In the genomic region with DNA sequence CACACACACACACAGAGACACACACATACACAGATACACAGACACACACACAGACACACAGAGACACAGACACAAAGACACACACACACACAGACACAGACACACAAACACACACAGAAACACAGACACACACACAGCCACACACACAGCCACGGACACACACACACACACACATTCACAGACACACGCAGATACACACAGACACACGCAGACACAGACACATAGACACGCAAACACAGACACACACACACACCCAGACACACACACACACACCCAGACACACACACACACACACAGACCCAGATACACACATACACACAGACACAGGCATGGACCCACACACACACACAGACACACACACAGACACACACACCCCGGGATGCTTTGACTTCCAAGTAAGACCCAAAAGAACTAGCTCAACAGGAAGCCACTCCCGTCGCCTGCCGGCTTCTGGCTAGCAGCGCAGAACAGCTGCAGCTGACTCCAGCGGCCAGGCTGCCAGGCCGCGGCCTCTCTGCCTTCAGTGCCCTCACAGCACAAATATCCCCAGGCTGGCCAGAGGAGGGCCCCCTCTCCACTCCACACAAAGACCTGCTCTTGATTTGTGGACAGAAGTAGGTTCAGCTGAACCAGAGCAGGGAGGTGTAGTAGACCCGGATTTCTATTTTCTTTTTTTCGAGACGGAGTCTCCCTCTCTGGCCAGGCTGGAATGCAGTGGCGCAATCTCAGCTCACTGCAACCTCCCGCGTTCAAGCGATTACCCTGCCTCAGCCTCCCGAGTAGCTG, we compare ENCODE assay signal across 8 cellular contexts. TPM values are rescaled to one million over a fixed set of nuclear protein-coding genes. Genes with fewer than 3 reads are reported as not detected.
DNase-seq lines count a peak whose midpoint lies in the region; ATAC-seq, FAIRE-seq and TF ChIP-seq lines count a peak whose summit lies in the region.

No MANE protein-coding gene starts in this region.

- peak overlapping the region; percentile 73 for H2AFZ ChIP-seq in endothelial cell of umbilical vein (ENCODE audit: low read depth, low read length)

- no peaks in the 10 kb centered on the region for H3K79me2 ChIP-seq in endothelial cell of umbilical vein (ENCODE audit: control insufficient read depth, insufficient read depth, low read length)

- no peaks in the 10 kb centered on the region for H4K20me1 ChIP-seq in endothelial cell of umbilical vein (replicated peaks; ENCODE audit: control insufficient read depth, extremely low read depth, insufficient read depth, low read length)

- H3K4me1 ChIP-seq in NT2/D1 (ENCODE audit: insufficient read depth, insufficient read length) (peaks cover 9% of the 10 kb centered on the region), endothelial cell of umbilical vein (ENCODE audit: control insufficient read depth, extremely low read depth, insufficient read depth, low read length) (no peaks in the 10 kb centered on the region)

- H3K27me3 ChIP-seq in NT2/D1 (ENCODE audit: insufficient read depth, insufficient read length) (no peaks in the 10 kb centered on the region), endothelial cell of umbilical vein (ENCODE audit: control insufficient read depth in 2 of 2, insufficient read depth in 2 of 2, low read length in 2 of 2) (no peaks in the 10 kb centered on the region)

- peak; percentile 97 for FAIRE-seq in endothelial cell of umbilical vein (lab: Jason Lieb, UNC)

- DNase-seq in DMS153 treated with DMSO at 0.1 percent for 48 hours (lab: John Stamatoyannopoulos, UW; ENCODE audit: unreplicated experiment) (peak; percentile 38), HT-29 (ENCODE audit: low spot score) (peak; percentile 82), NT2/D1 (ENCODE audit: low read depth, low spot score) (peak; percentile 71), endothelial cell of umbilical vein (ENCODE audit: low read depth, low spot score) (peak; percentile 95), middle frontal gyrus (ENCODE audit: extremely low spot score, low spot score) (peak; percentile 66)
- DNase-seq in activated CD8-positive, alpha-beta memory T cell treated with anti-CD3 and anti-CD28 coated beads for 4 hours (ENCODE audit: low read depth in 2 of 2): peak; percentile 41 to 46
- peak; percentile 50 to 66 for DNase-seq in stimulated activated CD8-positive, alpha-beta memory T cell treated with anti-CD3 and anti-CD28 coated beads, Interleukin-15, amount 100 ng/mL, for 48 hours (ENCODE audit: low read depth in 2 of 2)

- H3K9me3 ChIP-seq in NT2/D1 (ENCODE audit: insufficient read depth, low read length) (no peaks in the 10 kb centered on the region), endothelial cell of umbilical vein (replicated peaks; ENCODE audit: control insufficient read depth, insufficient read depth, low read length) (no peaks in the 10 kb centered on the region)

- CTCF ChIA-PET in endothelial cell of umbilical vein (lab: Charles Lee): interaction anchor here (0.6 to 3.1 kb wide), 43 partner anchors 9 to 341 kb away, joined by 3 to 71 read pairs (median 6); a partner anchor contains a TSS

- BruUV-seq in endothelial cell of umbilical vein (replicated peaks; lab: Mats Ljungman, UMichigan): no TSS peak

- dilution Hi-C loops in endothelial cell of umbilical vein (cut with MboI; ENCODE audit: extremely low pct_ligation_motif_present, low sequenced_read_pairs): no loop called here

- no peak overlapping the region for H3K4me2 ChIP-seq in endothelial cell of umbilical vein (ENCODE audit: insufficient read depth, low read length)

- intact Hi-C loops in endothelial cell of umbilical vein (cut with micrococcal nuclease): loop anchor here (1.0 to 2.0 kb wide), 5 partner anchors 30 to 153 kb away; a partner anchor contains a TSS

- H3K4me3 ChIP-seq in NT2/D1 (ENCODE audit: insufficient read length, low read depth): no peak overlapping the region
- no peak overlapping the region for H3K4me3 ChIP-seq in endothelial cell of umbilical vein (replicated peaks in 1 of 3; ENCODE audit: insufficient read depth in 1 of 3, low read depth in 1 of 3, low read length in 3 of 3)

- no peak for ATAC-seq in GM21717 (IDR thresholded peaks at IDR 0.05; ENCODE audit: unreplicated experiment)

- TF ChIP-seq CTCF in endothelial cell of umbilical vein (IDR thresholded peaks at IDR 0.05; ENCODE audit: extremely low read depth in 1 of 2, insufficient read depth in 1 of 2, low read depth in 1 of 2, low read length in 2 of 2): peak; percentile 89

- TF ChIP-seq POLR2A in endothelial cell of umbilical vein (IDR thresholded peaks at IDR 0.05; ENCODE audit: low read depth, low read length): no peak

- POLR2A ChIA-PET in endothelial cell of umbilical vein (lab: Charles Lee): interaction anchor here (0.8 to 1.5 kb wide), 4 partner anchors 31 to 112 kb away, joined by 3 to 10 read pairs (median 4); a partner anchor contains a TSS

- H3K27ac ChIP-seq in endothelial cell of umbilical vein (ENCODE audit: insufficient read depth, low read depth, low read length): no peak overlapping the region

- no peaks in the 10 kb centered on the region for H3K9me1 ChIP-seq in endothelial cell of umbilical vein (replicated peaks; ENCODE audit: control insufficient read depth, extremely low read depth, insufficient read depth, low read length)

- H3K9ac ChIP-seq in NT2/D1 (ENCODE audit: insufficient read length, low read depth) (peak overlapping the region; percentile 58), endothelial cell of umbilical vein (replicated peaks; ENCODE audit: extremely low read depth, insufficient read depth, low read length) (no peak overlapping the region)

- no peaks in the 10 kb centered on the region for H3K36me3 ChIP-seq in NT2/D1 (ENCODE audit: insufficient read depth, insufficient read length, low read length)
- H3K36me3 ChIP-seq in endothelial cell of umbilical vein (ENCODE audit: control insufficient read depth in 2 of 2, extremely low read depth in 1 of 2, insufficient read depth in 2 of 2, low read length in 2 of 2): no peaks in the 10 kb centered on the region

TF ChIP-seq in endothelial cell of umbilical vein, 7 proteins besides CTCF, POLR2A, EP300 and RAD21 (continues in another document):
- TF ChIP-seq FOS (IDR thresholded peaks at IDR 0.05; ENCODE audit: borderline replicate concordance, insufficient read depth, low read length) (no peak), GATA2 (IDR thresholded peaks at IDR 0.05; ENCODE audit: insufficient read depth, insufficient read length, low read depth, low read length) (no peak)

RNA-seq across cellular contexts. Expression of a gene that starts 6.0 kb away (rescaled TPM):
- not detected in 2 replicates for total RNA-seq in HT-29 (2014; rRNA removed; shearing (Covaris generic))
- total RNA-seq in endothelial cell of umbilical vein: 0.76 and 0.84 TPM in 2 replicates
- polyA plus RNA-seq in endothelial cell of umbilical vein: 1.1 and 1.3 TPM in 2 replicates
- 0.50 and 0.66 TPM in 2 replicates for polyA plus RNA-seq in endothelial cell of umbilical vein (2011; cell fraction: cytosol; rRNA removed)
- polyA plus RNA-seq in endothelial cell of umbilical vein (2011; cell fraction: nucleus; rRNA removed): 0.53 and 0.66 TPM in 2 replicates
- 1.0 and 2.5 TPM in 2 replicates for polyA plus RNA-seq in endothelial cell of umbilical vein (2012)
- polyA minus RNA-seq in endothelial cell of umbilical vein: 0.38 and 1.4 TPM in 2 replicates
- polyA minus RNA-seq in endothelial cell of umbilical vein (2011; cell fraction: cytosol; rRNA and poly(A)+ RNA removed): not detected
- polyA minus RNA-seq in endothelial cell of umbilical vein (2011; cell fraction: nucleus; rRNA and poly(A)+ RNA removed): 0.53 and 0.72 TPM in 2 replicates

RNA-seq across cellular contexts. Expression of a gene that starts 9.6 kb away (rescaled TPM):
- total RNA-seq in HT-29 (2014; rRNA removed; shearing (Covaris generic)): 0.97 and 1.4 TPM in 2 replicates
- total RNA-seq in endothelial cell of umbilical vein: 1.0 and 1.5 TPM in 2 replicates
- 0.68 and 0.86 TPM in 2 replicates for polyA plus RNA-seq in endothelial cell of umbilical vein
- 0.36 and 0.62 TPM in 2 replicates for polyA plus RNA-seq in endothelial cell of umbilical vein (2011; cell fraction: cytosol; rRNA removed)
- 0.75 and 1.3 TPM in 2 replicates for polyA plus RNA-seq in endothelial cell of umbilical vein (2011; cell fraction: nucleus; rRNA removed)
- polyA plus RNA-seq in endothelial cell of umbilical vein (2012): 0.39 and 1.6 TPM in 2 replicates
- 0.75 and 1.1 TPM in 2 replicates for polyA minus RNA-seq in endothelial cell of umbilical vein
- not detected for polyA minus RNA-seq in endothelial cell of umbilical vein (2011; cell fraction: cytosol; rRNA and poly(A)+ RNA removed)
- 1.3 and 3.8 TPM in 2 replicates for polyA minus RNA-seq in endothelial cell of umbilical vein (2011; cell fraction: nucleus; rRNA and poly(A)+ RNA removed)

RNA-seq across cellular contexts. Expression of a gene that starts 23.2 kb away (rescaled TPM):
- total RNA-seq in HT-29 (2014; rRNA removed; shearing (Covaris generic)): not detected in 2 replicates
- not detected in 2 replicates for total RNA-seq in endothelial cell of umbilical vein
- not detected in 2 replicates for polyA plus RNA-seq in endothelial cell of umbilical vein
- not detected in 2 replicates for polyA plus RNA-seq in endothelial cell of umbilical vein (2011; cell fraction: cytosol; rRNA removed)
- not detected in 2 replicates for polyA plus RNA-seq in endothelial cell of umbilical vein (2011; cell fraction: nucleus; rRNA removed)
- polyA plus RNA-seq in endothelial cell of umbilical vein (2012): 0.35 and 0.70 TPM in 2 replicates
- polyA minus RNA-seq in endothelial cell of umbilical vein: not detected in 2 replicates
- not detected for polyA minus RNA-seq in endothelial cell of umbilical vein (2011; cell fraction: cytosol; rRNA and poly(A)+ RNA removed)
- not detected in 2 replicates for polyA minus RNA-seq in endothelial cell of umbilical vein (2011; cell fraction: nucleus; rRNA and poly(A)+ RNA removed)

RNA-seq across cellular contexts. Expression of a gene that starts 30.9 kb away (rescaled TPM):
- total RNA-seq in HT-29 (2014; rRNA removed; shearing (Covaris generic)): 58.8 and 83.6 TPM in 2 replicates
- total RNA-seq in endothelial cell of umbilical vein: 50.2 and 58.2 TPM in 2 replicates
- polyA plus RNA-seq in endothelial cell of umbilical vein: 95.2 and 110 TPM in 2 replicates
- 58.8 and 69.9 TPM in 2 replicates for polyA plus RNA-seq in endothelial cell of umbilical vein (2011; cell fraction: cytosol; rRNA removed)
- polyA plus RNA-seq in endothelial cell of umbilical vein (2011; cell fraction: nucleus; rRNA removed): 36.2 and 41.8 TPM in 2 replicates
- 43.6 and 61.0 TPM in 2 replicates for polyA plus RNA-seq in endothelial cell of umbilical vein (2012)
- 49.5 and 53.3 TPM in 2 replicates for polyA minus RNA-seq in endothelial cell of umbilical vein
- 31.9 TPM for polyA minus RNA-seq in endothelial cell of umbilical vein (2011; cell fraction: cytosol; rRNA and poly(A)+ RNA removed)
- polyA minus RNA-seq in endothelial cell of umbilical vein (2011; cell fraction: nucleus; rRNA and poly(A)+ RNA removed): 16.2 and 18.0 TPM in 2 replicates

RNA-seq across cellular contexts. Expression of a gene that starts 31.2 kb away (rescaled TPM):
- 51.1 and 62.9 TPM in 2 replicates for total RNA-seq in HT-29 (2014; rRNA removed; shearing (Covaris generic))
- total RNA-seq in endothelial cell of umbilical vein: 60.2 and 61.0 TPM in 2 replicates
- polyA plus RNA-seq in endothelial cell of umbilical vein: 87.6 and 121 TPM in 2 replicates
- polyA plus RNA-seq in endothelial cell of umbilical vein (2011; cell fraction: cytosol; rRNA removed): 89.6 and 94.4 TPM in 2 replicates
- polyA plus RNA-seq in endothelial cell of umbilical vein (2011; cell fraction: nucleus; rRNA removed): 92.1 and 116 TPM in 2 replicates
- 71.6 and 77.0 TPM in 2 replicates for polyA plus RNA-seq in endothelial cell of umbilical vein (2012)
- polyA minus RNA-seq in endothelial cell of umbilical vein: 69.9 and 71.4 TPM in 2 replicates
- 120 TPM for polyA minus RNA-seq in endothelial cell of umbilical vein (2011; cell fraction: cytosol; rRNA and poly(A)+ RNA removed)
- 18.8 and 28.9 TPM in 2 replicates for polyA minus RNA-seq in endothelial cell of umbilical vein (2011; cell fraction: nucleus; rRNA and poly(A)+ RNA removed)

Comparison
In these comparisons a context has a peak if more than half of its experiments do, and no peak if none do; other contexts are left out.
1. DNase-seq: peak in every context shown above with its lines; median percentile 95 in endothelial cell of umbilical vein; 82 in HT-29; 71 in NT2/D1; 66 in middle frontal gyrus; 58 in stimulated activated CD8-positive, alpha-beta memory T cell treated with anti-CD3 and anti-CD28 coated beads, Interleukin-15, amount 100 ng/mL, for 48 hours; 44 in activated CD8-positive, alpha-beta memory T cell treated with anti-CD3 and anti-CD28 coated beads for 4 hours; 38 in DMS153 treated with DMSO at 0.1 percent for 48 hours.